Comparison of ENCODE assay signal across 1 cellular context in the genomic region with DNA sequence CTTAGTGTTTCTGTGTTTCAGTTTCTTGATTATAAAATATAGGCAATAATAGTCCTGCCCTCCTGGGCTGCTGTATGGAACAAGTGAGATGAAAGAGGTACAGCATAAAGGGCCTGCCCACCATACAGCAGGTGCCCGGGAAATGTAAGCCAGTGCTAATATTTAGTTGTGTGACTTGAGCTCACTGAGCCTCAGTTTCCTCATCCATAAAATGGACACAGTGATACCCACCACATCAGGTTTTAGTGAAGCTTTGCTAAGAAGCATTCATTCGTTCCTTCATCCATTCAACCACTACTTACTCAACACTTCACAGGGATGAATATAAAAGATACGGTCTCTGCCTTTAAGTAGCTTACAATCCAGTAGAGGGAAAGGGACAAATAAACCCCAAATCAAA.
TF ChIP-seq lines count a peak whose summit lies in the region.

No MANE protein-coding gene starts in this region.

TF ChIP-seq in HepG2, 621 proteins besides CTCF, POLR2A, EP300 and RAD21:
- peak; percentile 63 for TF ChIP-seq ZNF629 (CRISPR knock-in tag; conservative IDR thresholded peaks at IDR 0.05)
- TF ChIP-seq, protein P1, sequence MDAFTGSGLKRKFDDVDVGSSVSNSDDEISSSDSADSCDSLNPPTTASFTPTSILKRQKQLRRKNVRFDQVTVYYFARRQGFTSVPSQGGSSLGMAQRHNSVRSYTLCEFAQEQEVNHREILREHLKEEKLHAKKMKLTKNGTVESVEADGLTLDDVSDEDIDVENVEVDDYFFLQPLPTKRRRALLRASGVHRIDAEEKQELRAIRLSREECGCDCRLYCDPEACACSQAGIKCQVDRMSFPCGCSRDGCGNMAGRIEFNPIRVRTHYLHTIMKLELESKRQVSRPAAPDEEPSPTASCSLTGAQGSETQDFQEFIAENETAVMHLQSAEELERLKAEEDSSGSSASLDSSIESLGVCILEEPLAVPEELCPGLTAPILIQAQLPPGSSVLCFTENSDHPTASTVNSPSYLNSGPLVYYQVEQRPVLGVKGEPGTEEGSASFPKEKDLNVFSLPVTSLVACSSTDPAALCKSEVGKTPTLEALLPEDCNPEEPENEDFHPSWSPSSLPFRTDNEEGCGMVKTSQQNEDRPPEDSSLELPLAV (CRISPR knock-in tag; conservative IDR thresholded peaks at IDR 0.05; ENCODE audit: low read depth), result no peak
